In genomic region chr19:19900574-19901444, GRCh38 we compare ENCODE assay signal across 8 cellular contexts. TPM values are rescaled to one million over a fixed set of nuclear protein-coding genes. Genes with fewer than 3 reads are reported as not detected.
DNase-seq lines count a peak whose midpoint lies in the region; ATAC-seq, FAIRE-seq and TF ChIP-seq lines count a peak whose summit lies in the region.

TSS of gene ZNF93 (plus strand) at chr19:19900946. CDS start at chr19:19901089, 143 bp downstream.

- POLR2A ChIA-PET in T-cell (lab: Charles Lee): interaction anchor here (0.6 to 1.2 kb wide), 3 partner anchors 79 to 875 kb away, joined by 3 to 7 read pairs (median 4); partner anchors contain the start of genes ZNF506 (in 1 of the 2) and ZNF66 (in 1 of the 2)

- H3K14ac ChIP-seq in trophoblast cell (ENCODE audit: low read length): peak within 1 kb of the TSS; percentile 84

- peak within 1 kb of the TSS; percentile 95 for H4K12ac ChIP-seq in trophoblast cell (ENCODE audit: low read depth, low read length)

- H3K4me1 ChIP-seq in heart left ventricle: peaks cover 0 to 11% (median 3%) of the 10 kb centered on the region in 12 donors
- peaks cover 11 to 12% of the 10 kb centered on the region in 2 experiments for H3K4me1 ChIP-seq in trophoblast cell (ENCODE audit: control insufficient read depth in 1 of 2, insufficient read depth in 2 of 2, low read length in 2 of 2)
- H3K4me1 ChIP-seq in tibial nerve: peaks cover 0 to 17% (median 4%) of the 10 kb centered on the region in 4 donors

- H3K4ac ChIP-seq in trophoblast cell (ENCODE audit: low read depth, low read length): peak within 1 kb of the TSS; percentile 89

- TF ChIP-seq POLR2A in H54 (IDR thresholded peaks at IDR 0.05; ENCODE audit: low read depth, low read length): peak; percentile 35; the same call in 1 of the 2 replicates
- peak; percentile 73 for TF ChIP-seq POLR2A in NB4 (IDR thresholded peaks at IDR 0.05; ENCODE audit: extremely low read depth, insufficient read length)
- TF ChIP-seq POLR2A in heart left ventricle (IDR thresholded peaks at IDR 0.05): peak in 1 of 2 donors; percentile 57
- TF ChIP-seq POLR2A in tibial nerve (IDR thresholded peaks at IDR 0.05): peak in 1 of 2 donors; percentile 68

- FAIRE-seq in H54 (lab: Jason Lieb, UNC): peak; percentile 91

- H2BK5ac ChIP-seq in trophoblast cell (ENCODE audit: low read depth, low read length, poor library complexity): peak within 1 kb of the TSS; percentile 97

- peaks cover 10% of the 10 kb centered on the region for H3K79me1 ChIP-seq in trophoblast cell (ENCODE audit: low read length)

- peak within 1 kb of the TSS; percentile 74 for H2BK120ac ChIP-seq in trophoblast cell (ENCODE audit: insufficient read depth, low read length, poor library complexity)

- H3K27me3 Mint-ChIP-seq in T-cell: no peaks in the 10 kb centered on the region

- H3K9me3 ChIP-seq in heart left ventricle (peaks cover 0 to 38% (median 7%) of the 10 kb centered on the region in 12 donors), trophoblast cell (ENCODE audit: insufficient read depth, low read depth, low read length) (peaks cover 2% of the 10 kb centered on the region), tibial nerve (peaks cover 0 to 29% (median 6%) of the 10 kb centered on the region in 4 donors)

- H3K4me3 ChIP-seq in NB4 (ENCODE audit: low read depth, low read length): peak within 1 kb of the TSS; percentile 91
- H3K4me3 ChIP-seq in heart left ventricle: peak within 1 kb of the TSS; percentile 59 to 87 (median 72)
- H3K4me3 ChIP-seq in trophoblast cell (ENCODE audit: low read depth, low read length): peak within 1 kb of the TSS; percentile 92
- peak within 1 kb of the TSS; percentile 53 to 81 (median 74) for H3K4me3 ChIP-seq in tibial nerve

- TF ChIP-seq CTCF in NB4 (IDR thresholded peaks at IDR 0.05; ENCODE audit: low read depth, low read length) (no peak), heart left ventricle (IDR thresholded peaks at IDR 0.05) (no peak), tibial nerve (IDR thresholded peaks at IDR 0.05) (no peak)

- H3K79me2 ChIP-seq in trophoblast cell (ENCODE audit: control insufficient read depth, insufficient read depth, low read length, poor library complexity): peaks cover 32% of the 10 kb centered on the region

- H3K4me3 Mint-ChIP-seq in T-cell: peak within 1 kb of the TSS; percentile 95 to 99 (median 98)

- H3K23ac ChIP-seq in trophoblast cell (ENCODE audit: low read length): no peak within 1 kb of the TSS

- ATAC-seq in T-cell (replicated peaks in 1 of 4) (peak; percentile 98), heart left ventricle (peak; percentile 99)

- peak within 1 kb of the TSS; percentile 86 for H4K8ac ChIP-seq in trophoblast cell (ENCODE audit: low read depth, low read length)

- TF ChIP-seq EP300 in tibial nerve (IDR thresholded peaks at IDR 0.05): peak in 1 of 2 donors; percentile 76

- H4K91ac ChIP-seq in trophoblast cell (ENCODE audit: low read depth, low read length): peak within 1 kb of the TSS; percentile 92

- peak within 1 kb of the TSS; percentile 81 for H2AFZ ChIP-seq in trophoblast cell (ENCODE audit: insufficient read depth, low read length, poor library complexity)

- peak within 1 kb of the TSS; percentile 92 to 93 for H3K27ac Mint-ChIP-seq in T-cell

- H3K27me3 ChIP-seq in heart left ventricle: no peaks in the 10 kb centered on the region
- H3K27me3 ChIP-seq in trophoblast cell (ENCODE audit: insufficient read depth, low read length): no peaks in the 10 kb centered on the region
- no peaks in the 10 kb centered on the region for H3K27me3 ChIP-seq in tibial nerve

- intact Hi-C loops in heart left ventricle (cut with DNase I): loop anchor here in 3 of 10 donors (1.0 to 5.0 kb wide), 2 partner anchors 34 to 36 kb away; partner anchors contain the start of gene ZNF253 (in 3 of the 3)

- H3K27ac ChIP-seq in heart left ventricle: peak within 1 kb of the TSS; percentile 58 to 89 (median 74)
- H3K27ac ChIP-seq in trophoblast cell (ENCODE audit: low read depth, low read length): peak within 1 kb of the TSS; percentile 92
- peak within 1 kb of the TSS; percentile 67 to 84 (median 76) for H3K27ac ChIP-seq in tibial nerve

- peak within 1 kb of the TSS; percentile 86 for H2AK5ac ChIP-seq in trophoblast cell (ENCODE audit: low read length)

- H3K18ac ChIP-seq in trophoblast cell (ENCODE audit: low read length): peak within 1 kb of the TSS; percentile 75

- 0% methylated on average over 18 to 38 of the region's 38 CpGs for WGBS in heart left ventricle, 4 donors
- WGBS in trophoblast cell (ENCODE audit: extremely low coverage, insufficient coverage, insufficient read length): no CpG with 5 or more reads among the region's 38 CpGs
- WGBS in tibial nerve, 2 donors: 0 to 1% methylated on average over 38 of the region's 38 CpGs

- peak within 1 kb of the TSS; percentile 99 for H3K9ac ChIP-seq in trophoblast cell (ENCODE audit: low read length)

- CTCF ChIA-PET in T-cell (lab: Charles Lee): interaction anchor here in 1 of 2 donors (0.5 to 1.1 kb wide), 3 partner anchors 35 to 1153 kb away, joined by 3 to 4 read pairs (median 3); partner anchors contain the start of gene ZNF253

- DNase-seq in EL (peak; percentile 98), H54 (ENCODE audit: insufficient read length, low spot score) (peak; percentile 67), NB4 (ENCODE audit: low read depth) (peak; percentile 97), T-cell (peak; percentile 78 to 95 (median 90)), amniotic stem cell (lab: John Stamatoyannopoulos, UW) (peak; percentile 95), heart left ventricle (peak; percentile 93 to 97 (median 95)), trophoblast cell (peak; percentile 98 to 99), tibial nerve (ENCODE audit: low spot score in 2 of 2) (peak; percentile 90 to 98)

- peaks cover 15 to 32% (median 27%) of the 10 kb centered on the region in 3 donors for H3K9me3 Mint-ChIP-seq in T-cell

- peak within 1 kb of the TSS; percentile 70 for H3K4me2 ChIP-seq in trophoblast cell (ENCODE audit: low read length)

- H3K4me1 Mint-ChIP-seq in T-cell: peaks cover 32 to 36% (median 35%) of the 10 kb centered on the region in 3 donors

- H2BK12ac ChIP-seq in trophoblast cell (ENCODE audit: low read length): peak within 1 kb of the TSS; percentile 59

- peaks cover 9% of the 10 kb centered on the region for H3K36me3 Mint-ChIP-seq in T-cell

- H3K36me3 ChIP-seq in heart left ventricle: no peaks in the 10 kb centered on the region
- peaks cover 4 to 5% of the 10 kb centered on the region in 2 experiments for H3K36me3 ChIP-seq in trophoblast cell (ENCODE audit: control insufficient read depth in 1 of 2, insufficient read depth in 2 of 2, low read length in 2 of 2)
- no peaks in the 10 kb centered on the region for H3K36me3 ChIP-seq in tibial nerve

RNA-seq across cellular contexts. Expression of gene ZNF93, which starts in this region (rescaled TPM):
- total RNA-seq in T-cell (1 to 10 TPM; 4.5 to 8.1 (median 6.7) TPM), heart left ventricle (1 to 10 TPM; 1.0 to 4.6 (median 2.3) TPM), tibial nerve (1 to 10 TPM; 1.5 to 5.4 (median 4.0) TPM)
- polyA plus RNA-seq in heart left ventricle: 1 to 10 TPM; 1.1 to 3.7 TPM
- 38.8 and 40.5 TPM in 2 replicates for polyA plus RNA-seq in trophoblast cell (2013)

Comparison
In these comparisons a context has a peak if more than half of its experiments do, and no peak if none do; other contexts are left out.
1. Peak in every context shown above with its lines: DNase-seq, ATAC-seq, H3K4me3 ChIP-seq and H3K27ac ChIP-seq.